Comparison of ENCODE assay signal across 33 cellular contexts in genomic region chr10:33820531-33820930, GRCh38.
"Had no signal": no experiment of that assay in that cellular context is flagged by ENCODE, and none has a peak within 500 bp of the region (broad histone marks: within the 10 kb centered on the region; RNA-seq: fewer than 3 reads in every experiment).

No MANE protein-coding gene starts in this region.

- DNase-seq: activated CD4-positive, alpha-beta memory T cell treated with anti-CD3 and anti-CD28 coated beads for 36 hours; activated CD4-positive, alpha-beta T cell treated with anti-CD3 and anti-CD28 coated beads for 36 hours; activated CD4-positive, alpha-beta T cell treated with anti-CD3 and anti-CD28 coated beads, Interleukin-2, amount 10 ng/mL, durations not matched to agents 24 days and 14 days; activated CD4-positive, CD25-positive, alpha-beta regulatory T cell; activated CD4-positive, CD25-positive, alpha-beta regulatory T cell treated with anti-CD3 and anti-CD28 coated beads, Interleukin-2, amount 50 U/mL, for 72 hours; activated CD8-positive, alpha-beta memory T cell treated with anti-CD3 and anti-CD28 coated beads, Interleukin-2, amount 10 ng/mL, durations not matched to agents 7 days and 5 days; activated CD8-positive, alpha-beta memory T cell treated with anti-CD3 and anti-CD28 coated beads, Interleukin-2, amount 50 U/mL, for 4 hours; activated CD8-positive, alpha-beta T cell treated with anti-CD3 and anti-CD28 coated beads, Interleukin-2, amount 10 ng/mL, durations not matched to agents 7 days and 5 days; activated effector memory CD4-positive, alpha-beta T cell treated with anti-CD3 and anti-CD28 coated beads, Interleukin-2, amount 50 U/mL, for 16 hours; activated naive CD4-positive, alpha-beta T cell; activated naive CD4-positive, alpha-beta T cell treated with anti-CD3 and anti-CD28 coated beads, Interleukin-2, amount 10 ng/mL, durations not matched to agents 7 days and 5 days; activated T-cell treated with anti-CD3 and anti-CD28 coated beads, Interleukin-2, amount 50 U/mL, for 1 hour; activated T-cell treated with anti-CD3 and anti-CD28 coated beads, Interleukin-2, amount 50 U/mL, for 48 hours; amniotic stem cell; anterior cingulate cortex; brain microvascular endothelial cell; dorsolateral prefrontal cortex; effector memory CD4-positive, alpha-beta T cell; endodermal cell; foreskin fibroblast; gastrocnemius medialis; glutamatergic neuron; heart left ventricle; T-helper 2 cell had no signal

- H3K9me3 ChIP-seq: gastrocnemius medialis, heart left ventricle had no signal

- H3K4me3 Mint-ChIP-seq: activated CD4-positive, alpha-beta memory T cell treated with anti-CD3 and anti-CD28 coated beads for 36 hours; activated CD4-positive, alpha-beta T cell treated with anti-CD3 and anti-CD28 coated beads for 36 hours; activated CD4-positive, alpha-beta T cell treated with anti-CD3 and anti-CD28 coated beads, Interleukin-2, amount 10 ng/mL, durations not matched to agents 24 days and 14 days; activated CD8-positive, alpha-beta memory T cell treated with anti-CD3 and anti-CD28 coated beads, Interleukin-2, amount 10 ng/mL, durations not matched to agents 7 days and 5 days; activated CD8-positive, alpha-beta T cell treated with anti-CD3 and anti-CD28 coated beads, Interleukin-2, amount 10 ng/mL, durations not matched to agents 7 days and 5 days; activated naive CD4-positive, alpha-beta T cell treated with anti-CD3 and anti-CD28 coated beads, Interleukin-2, amount 10 ng/mL, durations not matched to agents 7 days and 5 days; activated T-helper 1 cell treated with anti-CD3 and anti-CD28 coated beads, Interleukin-12 subunit alpha, Interleukin-12 subunit beta, Interleukin-2, Interleukin-4 antibody, amounts not matched to agents 30 ng/mL and 10 ng/mL and 1 ng/mL, durations not matched to agents 14 hours and 24 hours and 36 hours; central memory CD8-positive, alpha-beta T cell; dendritic cell treated with granulocyte-macrophage colony-stimulating factor and Interleukin-4, amounts not matched to agents 40 ng/mL and 50 ng/mL, for 4 days; endodermal cell had no signal

- H3K27ac ChIP-seq: brain microvascular endothelial cell, coronary artery, dorsolateral prefrontal cortex, gastrocnemius medialis, heart left ventricle had no signal

- ATAC-seq: activated CD4-positive, alpha-beta T cell treated with anti-CD3 and anti-CD28 coated beads for 36 hours; activated CD8-positive, alpha-beta memory T cell treated with anti-CD3 and anti-CD28 coated beads, Interleukin-2, amount 10 ng/mL, durations not matched to agents 7 days and 5 days; activated CD8-positive, alpha-beta T cell treated with anti-CD3 and anti-CD28 coated beads, Interleukin-2, amount 10 ng/mL, durations not matched to agents 7 days and 5 days; activated naive CD4-positive, alpha-beta T cell treated with anti-CD3 and anti-CD28 coated beads, Interleukin-2, amount 50 U/mL, for 72 hours; esophagus mucosa; gastrocnemius medialis; heart left ventricle had no signal

- H3K4me3 ChIP-seq: coronary artery, dorsolateral prefrontal cortex, gastrocnemius medialis, heart left ventricle had no signal

- H3K27me3 ChIP-seq: brain microvascular endothelial cell, dorsolateral prefrontal cortex, gastrocnemius medialis, heart left ventricle had no signal

- FAIRE-seq: astrocyte, bronchial epithelial cell had no signal

- H3K4me1 Mint-ChIP-seq: activated CD4-positive, alpha-beta T cell treated with anti-CD3 and anti-CD28 coated beads for 36 hours; activated CD4-positive, alpha-beta T cell treated with anti-CD3 and anti-CD28 coated beads, Interleukin-2, amount 10 ng/mL, durations not matched to agents 24 days and 14 days; activated CD8-positive, alpha-beta memory T cell treated with anti-CD3 and anti-CD28 coated beads, Interleukin-2, amount 10 ng/mL, durations not matched to agents 7 days and 5 days; activated naive CD4-positive, alpha-beta T cell treated with anti-CD3 and anti-CD28 coated beads, Interleukin-2, amount 10 ng/mL, durations not matched to agents 7 days and 5 days; central memory CD8-positive, alpha-beta T cell had no signal

- H3K36me3 Mint-ChIP-seq: activated CD4-positive, alpha-beta memory T cell treated with anti-CD3 and anti-CD28 coated beads for 36 hours; activated CD8-positive, alpha-beta memory T cell treated with anti-CD3 and anti-CD28 coated beads, Interleukin-2, amount 10 ng/mL, durations not matched to agents 7 days and 5 days; activated naive CD4-positive, alpha-beta T cell treated with anti-CD3 and anti-CD28 coated beads, Interleukin-2, amount 10 ng/mL, durations not matched to agents 7 days and 5 days; activated naive CD4-positive, alpha-beta T cell treated with anti-CD3 and anti-CD28 coated beads, Interleukin-2, amount 50 U/mL, for 72 hours had no signal

- H3K27ac Mint-ChIP-seq: activated CD4-positive, alpha-beta memory T cell treated with anti-CD3 and anti-CD28 coated beads for 36 hours; activated CD4-positive, alpha-beta T cell treated with anti-CD3 and anti-CD28 coated beads for 36 hours; activated CD4-positive, alpha-beta T cell treated with anti-CD3 and anti-CD28 coated beads, Interleukin-2, amount 10 ng/mL, durations not matched to agents 24 days and 14 days; activated CD8-positive, alpha-beta memory T cell treated with anti-CD3 and anti-CD28 coated beads, Interleukin-2, amount 10 ng/mL, durations not matched to agents 7 days and 5 days; activated CD8-positive, alpha-beta T cell treated with anti-CD3 and anti-CD28 coated beads, Interleukin-2, amount 10 ng/mL, durations not matched to agents 7 days and 5 days; activated naive CD4-positive, alpha-beta T cell treated with anti-CD3 and anti-CD28 coated beads, Interleukin-2, amount 10 ng/mL, durations not matched to agents 7 days and 5 days; activated naive CD4-positive, alpha-beta T cell treated with anti-CD3 and anti-CD28 coated beads, Interleukin-2, amount 50 U/mL, for 72 hours; activated T-helper 1 cell treated with anti-CD3 and anti-CD28 coated beads, Interleukin-12 subunit alpha, Interleukin-12 subunit beta, Interleukin-2, Interleukin-4 antibody, amounts not matched to agents 30 ng/mL and 10 ng/mL and 1 ng/mL, durations not matched to agents 14 hours and 24 hours and 36 hours; activated T-helper 2 cell treated with anti-CD3 and anti-CD28 coated beads, Interferon-gamma antibody, Interleukin-2, Interleukin-4, amounts not matched to agents 10 μg/mL and 5 μg/mL and 100 μg/mL, durations not matched to agents 14 hours and 24 hours and 36 hours; dendritic cell treated with granulocyte-macrophage colony-stimulating factor and Interleukin-4, amounts not matched to agents 40 ng/mL and 50 ng/mL, for 4 days; endodermal cell had no signal

- H3K27me3 Mint-ChIP-seq: activated CD4-positive, alpha-beta memory T cell treated with anti-CD3 and anti-CD28 coated beads for 36 hours; activated CD4-positive, alpha-beta T cell treated with anti-CD3 and anti-CD28 coated beads, Interleukin-2, amount 10 ng/mL, durations not matched to agents 24 days and 14 days; activated CD8-positive, alpha-beta memory T cell treated with anti-CD3 and anti-CD28 coated beads, Interleukin-2, amount 10 ng/mL, durations not matched to agents 7 days and 5 days; activated naive CD4-positive, alpha-beta T cell treated with anti-CD3 and anti-CD28 coated beads, Interleukin-2, amount 10 ng/mL, durations not matched to agents 7 days and 5 days; central memory CD8-positive, alpha-beta T cell had no signal

- H3K9me3 Mint-ChIP-seq: activated CD4-positive, alpha-beta memory T cell treated with anti-CD3 and anti-CD28 coated beads for 36 hours; activated CD4-positive, alpha-beta T cell treated with anti-CD3 and anti-CD28 coated beads, Interleukin-2, amount 10 ng/mL, durations not matched to agents 24 days and 14 days; activated naive CD4-positive, alpha-beta T cell treated with anti-CD3 and anti-CD28 coated beads, Interleukin-2, amount 10 ng/mL, durations not matched to agents 7 days and 5 days; activated T-helper 1 cell treated with anti-CD3 and anti-CD28 coated beads, Interleukin-12 subunit alpha, Interleukin-12 subunit beta, Interleukin-2, Interleukin-4 antibody, amounts not matched to agents 30 ng/mL and 10 ng/mL and 1 ng/mL, durations not matched to agents 14 hours and 24 hours and 36 hours; activated T-helper 2 cell treated with anti-CD3 and anti-CD28 coated beads, Interferon-gamma antibody, Interleukin-2, Interleukin-4, amounts not matched to agents 10 μg/mL and 5 μg/mL and 100 μg/mL, durations not matched to agents 14 hours and 24 hours and 36 hours; central memory CD8-positive, alpha-beta T cell; endodermal cell had no signal

- H3K36me3 ChIP-seq: brain microvascular endothelial cell, gastrocnemius medialis, heart left ventricle had no signal
